Comparison of ENCODE assay signal across 28 cellular contexts in genomic region chr11:105639527-105639926, GRCh38. TPM values are rescaled to one million over a fixed set of nuclear protein-coding genes. Genes with fewer than 3 reads are reported as not detected.
DNase-seq lines count a peak whose midpoint lies in the region; ATAC-seq, FAIRE-seq and TF ChIP-seq lines count a peak whose summit lies in the region.
"Had no signal": no experiment of that assay in that cellular context is flagged by ENCODE, and none has a peak within 500 bp of the region (broad histone marks: within the 10 kb centered on the region; RNA-seq: fewer than 3 reads in every experiment).

No MANE protein-coding gene starts in this region.

- H3K9me2 ChIP-seq in SK-N-SH: no peaks in the 10 kb centered on the region

- no peaks in the 10 kb centered on the region for H3F3A ChIP-seq in SK-N-SH (replicated peaks; ENCODE audit: insufficient read depth)

- no peaks in the 10 kb centered on the region for H3K36me3 Mint-ChIP-seq in T-helper 2 cell treated with Interferon-gamma antibody and Interleukin-4, amounts not matched to agents 5 μg/mL and 100 μg/mL, for 36 hours (ENCODE audit: low read depth)
- H3K36me3 Mint-ChIP-seq: CD8-positive, alpha-beta T cell had no signal

- H3K4me1 ChIP-seq in SK-N-SH (ENCODE audit: control insufficient read depth in 1 of 2, insufficient read depth in 2 of 2, low read depth in 1 of 2, low read length in 1 of 2) (no peaks in the 10 kb centered on the region; a peak in 1 of 4 replicates), small intestine (ENCODE audit: control insufficient read depth in 2 of 2, insufficient read depth in 1 of 2, low read depth in 1 of 2, low read length in 1 of 2) (no peaks in the 10 kb centered on the region)
- H3K4me1 ChIP-seq: BLaER1 treated with 17β-estradiol and CSF1 and Interleukin-3, amounts not matched to agents 10 nM and 100 nM had no signal

- DNase-seq in SK-N-SH (no peak), frontal cortex (ENCODE audit: low spot score in 2 of 2) (no peak), small intestine (no peak), urothelium cell line (ENCODE audit: low spot score) (no peak)
- no peak for DNase-seq in T-helper 2 cell treated with Interferon-gamma antibody and Interleukin-4, amounts not matched to agents 5 μg/mL and 100 μg/mL, for 36 hours (ENCODE audit: low spot score)
- DNase-seq: 8988T; ACHN; Caco-2; Calu3; CD4-positive, alpha-beta T cell; CD8-positive, alpha-beta T cell; DMS 273 treated with DMSO at 0.1 percent for 48 hours; DMS153; DMS53; DMS79; DND-41; EL; GF-D8 had no signal

- TF ChIP-seq CTCF in SK-N-SH (IDR thresholded peaks at IDR 0.05): no peak

- no peak overlapping the region for H3K4me3 ChIP-seq in SK-N-SH (ENCODE audit: low read depth in 2 of 2, low read length in 1 of 2)
- H3K4me3 ChIP-seq in small intestine (ENCODE audit: low read depth in 1 of 2, low read length in 2 of 2): no peak overlapping the region
- H3K4me3 ChIP-seq: BLaER1 treated with 17β-estradiol and CSF1 and Interleukin-3, amounts not matched to agents 10 nM and 100 nM had no signal

- no peaks in the 10 kb centered on the region for H3K4me1 Mint-ChIP-seq in T-helper 2 cell treated with Interferon-gamma antibody and Interleukin-4, amounts not matched to agents 5 μg/mL and 100 μg/mL, for 36 hours (ENCODE audit: low read depth)

- WGBS in SK-N-SH (ENCODE audit: low lambda C conversion rate): 50% methylated on average over 1 of the region's 1 CpG
- 81 to 96% (median 93%) methylated on average over 1 of the region's 1 CpG for WGBS in small intestine, 3 donors

- POLR2A ChIA-PET in SK-N-SH (lab: Yijun Ruan, JAX): no interaction called here

- H3K9me3 Mint-ChIP-seq in T-helper 2 cell treated with Interferon-gamma antibody and Interleukin-4, amounts not matched to agents 5 μg/mL and 100 μg/mL, for 36 hours: no peaks in the 10 kb centered on the region
- H3K9me3 Mint-ChIP-seq: CD4-positive, alpha-beta T cell; CD8-positive, alpha-beta T cell had no signal

- peak in 1 of 2 experiments; percentile 34; a peak in 1 of 4 replicates for TF ChIP-seq EP300 in SK-N-SH (IDR thresholded peaks at IDR 0.05; ENCODE audit: borderline replicate concordance in 1 of 2, low read depth in 1 of 2, low read length in 1 of 2)

- no peak overlapping the region for H3K27ac ChIP-seq in SK-N-SH (ENCODE audit: low read depth in 2 of 2, low read length in 1 of 2)
- no peak overlapping the region for H3K27ac ChIP-seq in small intestine (ENCODE audit: low read depth in 1 of 2, low read length in 1 of 2)
- H3K27ac ChIP-seq: BLaER1 treated with 17β-estradiol and CSF1 and Interleukin-3, amounts not matched to agents 10 nM and 100 nM; C4-2B had no signal

- ATAC-seq in HG02973 (IDR thresholded peaks at IDR 0.05; ENCODE audit: unreplicated experiment): no peak
- ATAC-seq in activated CD4-positive, CD25-positive, alpha-beta regulatory T cell treated with anti-CD3 and anti-CD28 coated beads, Interleukin-2, amount 50 U/mL, for 24 hours: no peak
- ATAC-seq: CD8-positive, alpha-beta T cell had no signal

- H3K27me3 ChIP-seq in SK-N-SH (ENCODE audit: insufficient read depth): no peaks in the 10 kb centered on the region
- H3K27me3 ChIP-seq in small intestine (ENCODE audit: control insufficient read depth in 2 of 2, insufficient read depth in 2 of 2, low read length in 2 of 2): no peaks in the 10 kb centered on the region
- H3K27me3 ChIP-seq: BLaER1 treated with 17β-estradiol and CSF1 and Interleukin-3, amounts not matched to agents 10 nM and 100 nM had no signal

- no peaks in the 10 kb centered on the region for H3K79me2 ChIP-seq in SK-N-SH (ENCODE audit: insufficient read depth)

- no peak overlapping the region for H3K4me3 Mint-ChIP-seq in T-helper 2 cell treated with Interferon-gamma antibody and Interleukin-4, amounts not matched to agents 5 μg/mL and 100 μg/mL, for 36 hours
- H3K4me3 Mint-ChIP-seq: CD4-positive, alpha-beta T cell; CD8-positive, alpha-beta T cell had no signal

- no peak overlapping the region for H3K4me2 ChIP-seq in SK-N-SH
- H3K4me2 ChIP-seq: BLaER1 treated with 17β-estradiol and CSF1 and Interleukin-3, amounts not matched to agents 10 nM and 100 nM had no signal

- CTCF ChIA-PET in SK-N-SH (lab: Yijun Ruan, JAX): interaction anchor here (1.0 kb wide), 1 partner anchor 223 kb away, joined by 3 read pairs; no protein-coding TSS in a partner anchor

- no peak for TF ChIP-seq RAD21 in SK-N-SH (IDR thresholded peaks at IDR 0.05; ENCODE audit: low read length)

- no peaks in the 10 kb centered on the region for H4K20me1 ChIP-seq in SK-N-SH (ENCODE audit: insufficient read depth)
- H4K20me1 ChIP-seq: BLaER1 treated with 17β-estradiol and CSF1 and Interleukin-3, amounts not matched to agents 10 nM and 100 nM had no signal

- peak; percentile 13 for FAIRE-seq in G401.6 (lab: Jason Lieb, UNC)
- peak; percentile 80 for FAIRE-seq in frontal cortex (lab: Jason Lieb, UNC)
- peak; percentile 62 for FAIRE-seq in small intestine (lab: Jason Lieb, UNC)
- no peak for FAIRE-seq in urothelium cell line (lab: Jason Lieb, UNC)
- FAIRE-seq: GM12891, GM19239 had no signal

- no peak overlapping the region for H2AFZ ChIP-seq in SK-N-SH (ENCODE audit: low read depth)

- no peaks in the 10 kb centered on the region for H3K9me3 ChIP-seq in SK-N-SH
- H3K9me3 ChIP-seq in small intestine (ENCODE audit: control insufficient read depth, low read depth): no peaks in the 10 kb centered on the region
- H3K9me3 ChIP-seq: BLaER1 treated with 17β-estradiol and CSF1 and Interleukin-3, amounts not matched to agents 10 nM and 100 nM; Caco-2 had no signal

- H3K36me3 ChIP-seq in SK-N-SH (replicated peaks in 1 of 2; ENCODE audit: control insufficient read depth in 1 of 2, insufficient read depth in 2 of 2, low read length in 1 of 2) (no peaks in the 10 kb centered on the region), small intestine (ENCODE audit: control insufficient read depth in 2 of 2, insufficient read depth in 2 of 2, low read length in 2 of 2) (no peaks in the 10 kb centered on the region)
- H3K36me3 ChIP-seq: BLaER1 treated with 17β-estradiol and CSF1 and Interleukin-3, amounts not matched to agents 10 nM and 100 nM had no signal

- H3K27me3 Mint-ChIP-seq in T-helper 2 cell treated with Interferon-gamma antibody and Interleukin-4, amounts not matched to agents 5 μg/mL and 100 μg/mL, for 36 hours (ENCODE audit: low read depth): no peaks in the 10 kb centered on the region
- H3K27me3 Mint-ChIP-seq: CD4-positive, alpha-beta T cell had no signal

- H3K27ac Mint-ChIP-seq in T-helper 2 cell treated with Interferon-gamma antibody and Interleukin-4, amounts not matched to agents 5 μg/mL and 100 μg/mL, for 36 hours: no peak overlapping the region
- H3K27ac Mint-ChIP-seq: CD4-positive, alpha-beta T cell; CD8-positive, alpha-beta T cell had no signal

- H3K9ac ChIP-seq in SK-N-SH: no peak overlapping the region
- H3K9ac ChIP-seq: BLaER1 treated with 17β-estradiol and CSF1 and Interleukin-3, amounts not matched to agents 10 nM and 100 nM had no signal

TF ChIP-seq in SK-N-SH, 30 proteins besides CTCF, POLR2A, EP300 and RAD21:
- no peak for TF ChIP-seq FOXJ3 (CRISPR knock-in tag; IDR thresholded peaks at IDR 0.05)
- no peak for TF ChIP-seq ELF1 (IDR thresholded peaks at IDR 0.05)
- TF ChIP-seq CHD2 (IDR thresholded peaks at IDR 0.05; ENCODE audit: low read length, partially characterized antibody): no peak
- no peak for TF ChIP-seq POLR2AphosphoS5 (IDR thresholded peaks at IDR 0.05; ENCODE audit: low read depth, low read length)
- no peak for TF ChIP-seq YY1 (IDR thresholded peaks at IDR 0.05; ENCODE audit: low read depth)
- peak; percentile 63 for TF ChIP-seq GATA2 (CRISPR knock-in tag; IDR thresholded peaks at IDR 0.05)
- TF ChIP-seq PBX3 (IDR thresholded peaks at IDR 0.05): no peak
- 0 out of 2 replicates have a peak, but pooled peaks have one; percentile 24 for TF ChIP-seq RCOR1 (IDR thresholded peaks at IDR 0.05; ENCODE audit: low read length)
TF ChIP-seq in SK-N-SH: peak in this region for 2.

RNA-seq across cellular contexts. Expression of gene GRIA4, which starts 29.7 kb away (rescaled TPM):
- 0.02 TPM in 1 of 2 replicates, not detected in the other for polyA plus RNA-seq in SK-N-SH (2012; rRNA removed)
- polyA plus RNA-seq in SK-N-SH (2012; cell fraction: cytosol; rRNA removed): 0.46 and 0.59 TPM in 2 replicates
- polyA plus RNA-seq in SK-N-SH (2012; cell fraction: nucleus; rRNA removed): 0.02 and 0.05 TPM in 2 replicates
- total RNA-seq in frontal cortex: 63.2 TPM
- under 1 TPM in 1 of 3 donors, not detected in 2; 0.34 TPM for polyA plus RNA-seq in small intestine
- total RNA-seq: A673; Caco-2; Calu3; CD4-positive, alpha-beta T cell; CD8-positive, alpha-beta T cell; G401 had no signal
- polyA plus RNA-seq: BJ had no signal
